In the genomic region with DNA sequence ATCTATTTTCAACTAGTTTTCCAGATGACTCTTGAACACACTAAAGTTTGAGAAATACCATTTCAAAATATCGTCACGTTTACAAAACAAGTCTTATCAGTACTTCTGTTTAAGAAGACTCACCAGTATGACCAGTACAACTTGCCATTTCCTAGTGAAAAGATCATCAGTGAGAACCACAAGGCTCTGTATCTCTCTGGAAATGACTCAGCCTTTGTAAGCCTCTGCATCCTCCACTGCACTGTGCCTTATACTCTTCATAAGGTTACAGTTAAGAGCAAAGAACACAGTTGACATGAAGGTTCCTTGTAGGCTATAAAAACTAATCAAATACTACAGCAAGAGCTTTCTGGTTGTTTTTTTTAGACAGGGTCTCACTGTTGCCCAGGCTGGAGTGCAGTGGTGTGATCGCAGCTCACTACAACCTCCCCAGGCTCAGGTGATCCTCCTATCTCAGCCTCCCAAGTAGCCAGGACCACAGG, we compare ENCODE assay signal across 1 cellular context.
TF ChIP-seq lines count a peak whose summit lies in the region.

No MANE protein-coding gene starts in this region.

TF ChIP-seq in GM23338, 12 proteins besides CTCF, POLR2A, EP300 and RAD21 (continued from another document):
- TF ChIP-seq ZNF114 (CRISPR knock-in tag; IDR thresholded peaks at IDR 0.05) (no peak), STAT1 (IDR thresholded peaks at IDR 0.05; ENCODE audit: unreplicated experiment) (no peak)
- TF ChIP-seq, protein P1, sequence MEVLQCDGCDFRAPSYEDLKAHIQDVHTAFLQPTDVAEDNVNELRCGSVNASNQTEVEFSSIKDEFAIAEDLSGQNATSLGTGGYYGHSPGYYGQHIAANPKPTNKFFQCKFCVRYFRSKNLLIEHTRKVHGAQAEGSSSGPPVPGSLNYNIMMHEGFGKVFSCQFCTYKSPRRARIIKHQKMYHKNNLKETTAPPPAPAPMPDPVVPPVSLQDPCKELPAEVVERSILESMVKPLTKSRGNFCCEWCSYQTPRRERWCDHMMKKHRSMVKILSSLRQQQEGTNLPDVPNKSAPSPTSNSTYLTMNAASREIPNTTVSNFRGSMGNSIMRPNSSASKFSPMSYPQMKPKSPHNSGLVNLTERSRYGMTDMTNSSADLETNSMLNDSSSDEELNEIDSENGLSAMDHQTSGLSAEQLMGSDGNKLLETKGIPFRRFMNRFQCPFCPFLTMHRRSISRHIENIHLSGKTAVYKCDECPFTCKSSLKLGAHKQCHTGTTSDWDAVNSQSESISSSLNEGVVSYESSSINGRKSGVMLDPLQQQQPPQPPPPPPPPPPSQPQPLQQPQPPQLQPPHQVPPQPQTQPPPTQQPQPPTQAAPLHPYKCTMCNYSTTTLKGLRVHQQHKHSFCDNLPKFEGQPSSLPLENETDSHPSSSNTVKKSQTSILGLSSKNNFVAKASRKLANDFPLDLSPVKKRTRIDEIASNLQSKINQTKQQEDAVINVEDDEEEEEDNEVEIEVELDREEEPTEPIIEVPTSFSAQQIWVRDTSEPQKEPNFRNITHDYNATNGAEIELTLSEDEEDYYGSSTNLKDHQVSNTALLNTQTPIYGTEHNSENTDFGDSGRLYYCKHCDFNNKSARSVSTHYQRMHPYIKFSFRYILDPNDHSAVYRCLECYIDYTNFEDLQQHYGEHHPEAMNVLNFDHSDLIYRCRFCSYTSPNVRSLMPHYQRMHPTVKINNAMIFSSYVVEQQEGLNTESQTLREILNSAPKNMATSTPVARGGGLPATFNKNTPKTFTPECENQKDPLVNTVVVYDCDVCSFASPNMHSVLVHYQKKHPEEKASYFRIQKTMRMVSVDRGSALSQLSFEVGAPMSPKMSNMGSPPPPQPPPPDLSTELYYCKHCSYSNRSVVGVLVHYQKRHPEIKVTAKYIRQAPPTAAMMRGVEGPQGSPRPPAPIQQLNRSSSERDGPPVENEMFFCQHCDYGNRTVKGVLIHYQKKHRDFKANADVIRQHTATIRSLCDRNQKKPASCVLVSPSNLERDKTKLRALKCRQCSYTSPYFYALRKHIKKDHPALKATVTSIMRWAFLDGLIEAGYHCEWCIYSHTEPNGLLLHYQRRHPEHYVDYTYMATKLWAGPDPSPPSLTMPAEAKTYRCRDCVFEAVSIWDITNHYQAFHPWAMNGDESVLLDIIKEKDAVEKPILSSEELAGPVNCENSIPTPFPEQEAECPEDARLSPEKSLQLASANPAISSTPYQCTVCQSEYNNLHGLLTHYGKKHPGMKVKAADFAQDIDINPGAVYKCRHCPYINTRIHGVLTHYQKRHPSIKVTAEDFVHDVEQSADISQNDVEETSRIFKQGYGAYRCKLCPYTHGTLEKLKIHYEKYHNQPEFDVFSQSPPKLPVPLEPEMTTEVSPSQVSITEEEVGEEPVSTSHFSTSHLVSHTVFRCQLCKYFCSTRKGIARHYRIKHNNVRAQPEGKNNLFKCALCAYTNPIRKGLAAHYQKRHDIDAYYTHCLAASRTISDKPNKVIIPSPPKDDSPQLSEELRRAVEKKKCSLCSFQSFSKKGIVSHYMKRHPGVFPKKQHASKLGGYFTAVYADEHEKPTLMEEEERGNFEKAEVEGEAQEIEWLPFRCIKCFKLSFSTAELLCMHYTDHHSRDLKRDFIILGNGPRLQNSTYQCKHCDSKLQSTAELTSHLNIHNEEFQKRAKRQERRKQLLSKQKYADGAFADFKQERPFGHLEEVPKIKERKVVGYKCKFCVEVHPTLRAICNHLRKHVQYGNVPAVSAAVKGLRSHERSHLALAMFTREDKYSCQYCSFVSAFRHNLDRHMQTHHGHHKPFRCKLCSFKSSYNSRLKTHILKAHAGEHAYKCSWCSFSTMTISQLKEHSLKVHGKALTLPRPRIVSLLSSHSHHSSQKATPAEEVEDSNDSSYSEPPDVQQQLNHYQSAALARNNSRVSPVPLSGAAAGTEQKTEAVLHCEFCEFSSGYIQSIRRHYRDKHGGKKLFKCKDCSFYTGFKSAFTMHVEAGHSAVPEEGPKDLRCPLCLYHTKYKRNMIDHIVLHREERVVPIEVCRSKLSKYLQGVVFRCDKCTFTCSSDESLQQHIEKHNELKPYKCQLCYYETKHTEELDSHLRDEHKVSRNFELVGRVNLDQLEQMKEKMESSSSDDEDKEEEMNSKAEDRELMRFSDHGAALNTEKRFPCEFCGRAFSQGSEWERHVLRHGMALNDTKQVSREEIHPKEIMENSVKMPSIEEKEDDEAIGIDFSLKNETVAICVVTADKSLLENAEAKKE (CRISPR knock-in tag; IDR thresholded peaks at IDR 0.05): no peak
